In the genomic region with DNA sequence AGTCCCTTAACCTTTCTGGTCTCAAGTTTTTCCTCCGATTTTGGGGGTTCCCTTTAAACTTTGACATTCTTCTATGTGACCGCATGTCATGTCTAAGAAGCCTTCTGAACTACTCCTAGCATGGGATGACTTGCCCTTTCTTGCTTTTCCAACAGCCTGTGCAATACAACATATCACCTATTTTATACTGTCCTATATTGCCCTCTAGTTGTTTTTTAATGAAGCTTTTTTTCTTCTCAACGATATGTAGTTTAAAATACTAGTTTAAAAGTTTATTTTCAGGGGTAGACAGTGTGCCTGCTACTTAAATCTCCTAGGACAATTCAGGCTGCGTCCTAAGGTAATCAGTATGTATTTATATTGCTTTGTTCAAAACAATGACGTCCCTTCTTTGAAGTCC, we compare ENCODE assay signal across 10 cellular contexts. TPM values are rescaled to one million over a fixed set of nuclear protein-coding genes. Genes with fewer than 3 reads are reported as not detected.
DNase-seq lines count a peak whose midpoint lies in the region; ATAC-seq, FAIRE-seq and TF ChIP-seq lines count a peak whose summit lies in the region.
"Had no signal": no experiment of that assay in that cellular context is flagged by ENCODE, and none has a peak within 500 bp of the region (broad histone marks: within the 10 kb centered on the region; RNA-seq: fewer than 3 reads in every experiment).

No MANE protein-coding gene starts in this region.

- H3K9me3 ChIP-seq in A549 (no peaks in the 10 kb centered on the region), OCI-LY3 (ENCODE audit: insufficient read depth, low read length) (no peaks in the 10 kb centered on the region), endocrine pancreas (ENCODE audit: control insufficient read depth, low read length) (no peaks in the 10 kb centered on the region)

- H3K79me2 ChIP-seq in OCI-LY3 (ENCODE audit: low read length): peaks cover 28% of the 10 kb centered on the region

- no peak for TF ChIP-seq EP300 in A549 (IDR thresholded peaks at IDR 0.05)

- no peaks in the 10 kb centered on the region for H3K27me3 ChIP-seq in OCI-LY3 (ENCODE audit: low read depth, low read length)
- H3K27me3 ChIP-seq in endocrine pancreas (ENCODE audit: control insufficient read depth, insufficient read depth, low read length): no peaks in the 10 kb centered on the region

- H3K36me3 ChIP-seq in OCI-LY3 (replicated peaks; ENCODE audit: low read depth, low read length): peaks cover 5% of the 10 kb centered on the region
- no peaks in the 10 kb centered on the region for H3K36me3 ChIP-seq in endocrine pancreas (ENCODE audit: control insufficient read depth, insufficient read depth, low read length)

- peak; percentile 17 to 25; a peak in 1 of 5 replicates for TF ChIP-seq RAD21 in A549 (conservative IDR thresholded peaks at IDR 0.05 in 1 of 2, IDR thresholded peaks at IDR 0.05 in 1 of 2)

- no peak overlapping the region for H3K4me3 ChIP-seq in A549
- H3K4me3 ChIP-seq in OCI-LY3 (ENCODE audit: low read length): peak overlapping the region; percentile 97
- peak overlapping the region; percentile 75 for H3K4me3 ChIP-seq in endocrine pancreas (ENCODE audit: control insufficient read depth, insufficient read depth, low read length)

- intact Hi-C loops in posterior vena cava (cut with DNase I): no loop called here

- H3K9ac ChIP-seq in OCI-LY3 (ENCODE audit: low read length): peak overlapping the region; percentile 95
- no peak overlapping the region for H3K9ac ChIP-seq in endocrine pancreas (ENCODE audit: control insufficient read depth, insufficient read depth, low read length)

- H4K20me1 ChIP-seq in OCI-LY3 (ENCODE audit: insufficient read depth, low read length): no peaks in the 10 kb centered on the region

- H3K27ac ChIP-seq in A549 (no peak overlapping the region), OCI-LY3 (ENCODE audit: low read length) (no peak overlapping the region)

- DNase-seq in A549 (ENCODE audit: low read depth in 1 of 2, low spot score in 1 of 2) (peak in 1 of 2 experiments; percentile 10), DMS53 treated with DMSO at 0.1 percent for 48 hours (lab: John Stamatoyannopoulos, UW; ENCODE audit: unreplicated experiment) (peak; percentile 3), posterior vena cava (ENCODE audit: low spot score) (no peak)
- DNase-seq in stimulated activated CD4-positive, alpha-beta T cell treated with anti-CD3 and anti-CD28 coated beads, Interleukin-4, amount 100 ng/mL, for 1 hour: no peak
- DNase-seq: activated naive CD4-positive, alpha-beta T cell had no signal

- FAIRE-seq in A549 (lab: Jason Lieb, UNC): no peak

- CTCF ChIA-PET in A549 (lab: Yijun Ruan, JAX): interaction anchor here (0.6 to 2.4 kb wide), 30 partner anchors 9 to 910 kb away, joined by 3 to 24 read pairs (median 4); partner anchors contain the start of genes KIF4A and PDZD11

- TF ChIP-seq CTCF in A549 (IDR thresholded peaks at IDR 0.05) (0 out of 3 replicates have a peak, but pooled peaks have one; percentile 18), OCI-LY3 (IDR thresholded peaks at IDR 0.05; ENCODE audit: low read depth, low read length) (peak; percentile 28; the same call in 1 of the 2 replicates)

- POLR2A ChIA-PET in A549 (lab: Yijun Ruan, JAX): no interaction called here

- no peak for TF ChIP-seq POLR2A in A549 (IDR thresholded peaks at IDR 0.05; ENCODE audit: low read length)

- WGBS in A549 (ENCODE audit: missing lambda C conversion rate): 46% methylated on average over 5 of the region's 5 CpGs

- H2AFZ ChIP-seq in OCI-LY3 (ENCODE audit: low read depth, low read length): peak overlapping the region; percentile 83; the same call in 1 of the 2 replicates

- H3K4me2 ChIP-seq in A549: peak overlapping the region; percentile 69
- H3K4me2 ChIP-seq in OCI-LY3 (ENCODE audit: low read length): peak overlapping the region; percentile 74

- ATAC-seq in A549 (no peak), GM19023 (IDR thresholded peaks at IDR 0.05; ENCODE audit: unreplicated experiment) (no peak), GM21390 (IDR thresholded peaks at IDR 0.05; ENCODE audit: unreplicated experiment) (no peak)

- H3K4me1 ChIP-seq in A549: peaks cover 22% of the 10 kb centered on the region
- H3K4me1 ChIP-seq in OCI-LY3 (ENCODE audit: low read length): peaks cover 9% of the 10 kb centered on the region
- H3K4me1 ChIP-seq in endocrine pancreas (ENCODE audit: control insufficient read depth, insufficient read depth, low read length): peaks cover 5% of the 10 kb centered on the region

TF ChIP-seq in A549, 52 proteins besides CTCF, POLR2A, EP300 and RAD21:
- TF ChIP-seq BHLHE40 (IDR thresholded peaks at IDR 0.05; ENCODE audit: low read depth, low read length) (no peak), GATA3 (IDR thresholded peaks at IDR 0.05; ENCODE audit: borderline replicate concordance) (no peak), JUN (IDR thresholded peaks at IDR 0.05) (no peak), ZSCAN20 (CRISPR knock-in tag; IDR thresholded peaks at IDR 0.05) (no peak), HOXB5 (CRISPR knock-in tag; IDR thresholded peaks at IDR 0.05) (no peak), KDM5A (IDR thresholded peaks at IDR 0.05) (no peak), RCOR1 (IDR thresholded peaks at IDR 0.05; ENCODE audit: low read depth, low read length) (no peak), SMC3 (IDR thresholded peaks at IDR 0.05) (no peak), CHD2 (IDR thresholded peaks at IDR 0.05; ENCODE audit: low read length, partially characterized antibody) (no peak), HOXA7 (CRISPR knock-in tag; IDR thresholded peaks at IDR 0.05) (no peak), TFCP2L1 (CRISPR knock-in tag; IDR thresholded peaks at IDR 0.05) (no peak), SREBF2 (IDR thresholded peaks at IDR 0.05) (no peak)
- TF ChIP-seq, protein P1, sequence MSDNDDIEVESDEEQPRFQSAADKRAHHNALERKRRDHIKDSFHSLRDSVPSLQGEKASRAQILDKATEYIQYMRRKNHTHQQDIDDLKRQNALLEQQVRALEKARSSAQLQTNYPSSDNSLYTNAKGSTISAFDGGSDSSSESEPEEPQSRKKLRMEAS (IDR thresholded peaks at IDR 0.05): no peak

RNA-seq across cellular contexts. Expression of gene IGBP1, which starts 1.0 kb away (rescaled TPM):
- 103 and 106 TPM in 2 replicates for polyA plus RNA-seq in A549 (2011; rRNA removed)
- polyA plus RNA-seq in A549 (2012; cell fraction: cytosol; rRNA removed): 42.7 and 49.5 TPM in 2 replicates
- polyA plus RNA-seq in A549 (2012; cell fraction: nucleus; rRNA removed): 22.6 and 27.4 TPM in 2 replicates
- 50.2 to 56.4 TPM (median 54.0 TPM) in 3 replicates for polyA plus RNA-seq in A549 (2017; fragmentation: RNase III; extraction: RNeasy Plus Mini Kit Qiagen cat#74134 plus additional on column Dnase treatment)
- 40.7 and 48.7 TPM in 2 replicates for polyA minus RNA-seq in A549 (2011; rRNA and poly(A)+ RNA removed)
- 10 to 100 TPM; 24.2 to 30.9 TPM for total RNA-seq in posterior vena cava

RNA-seq across cellular contexts. Expression of gene DGAT2L6, which starts 45.0 kb away (rescaled TPM):
- polyA plus RNA-seq in A549 (2011; rRNA removed): not detected in 2 replicates
- not detected in 2 replicates for polyA plus RNA-seq in A549 (2012; cell fraction: cytosol; rRNA removed)
- not detected in 2 replicates for polyA plus RNA-seq in A549 (2012; cell fraction: nucleus; rRNA removed)
- not detected in 3 replicates for polyA plus RNA-seq in A549 (2017; fragmentation: RNase III; extraction: RNeasy Plus Mini Kit Qiagen cat#74134 plus additional on column Dnase treatment)
- not detected in 2 replicates for polyA minus RNA-seq in A549 (2011; rRNA and poly(A)+ RNA removed)
- not detected for total RNA-seq in posterior vena cava
- total RNA-seq: esophagus mucosa had no signal
